ENCODE assay signal across 1 cellular context in the genomic region with DNA sequence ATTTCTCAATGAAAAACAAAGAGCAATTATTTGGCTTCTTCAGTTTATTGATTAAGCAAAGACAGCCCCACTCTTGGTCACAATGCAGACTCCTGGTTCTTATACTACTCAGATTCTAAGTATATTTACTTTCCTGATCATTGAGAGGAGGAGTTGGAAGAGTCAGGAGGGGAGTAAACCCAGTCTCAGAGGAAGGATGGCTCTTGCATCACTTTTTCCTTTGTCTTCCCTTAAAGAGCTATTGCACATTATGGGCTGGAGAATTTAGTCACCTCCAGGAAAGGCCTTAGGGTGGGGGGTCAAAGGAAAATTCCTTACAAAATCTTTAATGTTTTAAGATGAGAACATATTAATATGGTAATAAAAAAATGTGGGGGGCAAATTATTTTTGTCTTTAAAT.
TF ChIP-seq lines count a peak whose summit lies in the region.

No MANE protein-coding gene starts in this region.

TF ChIP-seq in WTC11, 78 proteins besides CTCF, POLR2A, EP300 and RAD21 (continued from another document):
- TF ChIP-seq GRHL2 (CRISPR knock-in tag; IDR thresholded peaks at IDR 0.05; ENCODE audit: insufficient replicate concordance, severe bottlenecking) (no peak), ATF1 (CRISPR knock-in tag; IDR thresholded peaks at IDR 0.05) (no peak), MYBL2 (CRISPR knock-in tag; IDR thresholded peaks at IDR 0.05) (no peak), ZNF317 (CRISPR knock-in tag; IDR thresholded peaks at IDR 0.05; ENCODE audit: borderline replicate concordance, low read depth) (no peak), FOXK1 (CRISPR knock-in tag; IDR thresholded peaks at IDR 0.05) (no peak), ZNF232 (CRISPR knock-in tag; IDR thresholded peaks at IDR 0.05) (no peak), GTF2I (CRISPR knock-in tag; conservative IDR thresholded peaks at IDR 0.05) (no peak), ATF2 (CRISPR knock-in tag; IDR thresholded peaks at IDR 0.05; ENCODE audit: borderline replicate concordance, low read depth) (no peak), ZNF219 (CRISPR knock-in tag; IDR thresholded peaks at IDR 0.05; ENCODE audit: borderline replicate concordance) (no peak), EMX1 (CRISPR knock-in tag; IDR thresholded peaks at IDR 0.05) (no peak)
- TF ChIP-seq, protein P1, sequence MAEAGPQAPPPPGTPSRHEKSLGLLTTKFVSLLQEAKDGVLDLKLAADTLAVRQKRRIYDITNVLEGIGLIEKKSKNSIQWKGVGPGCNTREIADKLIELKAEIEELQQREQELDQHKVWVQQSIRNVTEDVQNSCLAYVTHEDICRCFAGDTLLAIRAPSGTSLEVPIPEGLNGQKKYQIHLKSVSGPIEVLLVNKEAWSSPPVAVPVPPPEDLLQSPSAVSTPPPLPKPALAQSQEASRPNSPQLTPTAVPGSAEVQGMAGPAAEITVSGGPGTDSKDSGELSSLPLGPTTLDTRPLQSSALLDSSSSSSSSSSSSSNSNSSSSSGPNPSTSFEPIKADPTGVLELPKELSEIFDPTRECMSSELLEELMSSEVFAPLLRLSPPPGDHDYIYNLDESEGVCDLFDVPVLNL (CRISPR knock-in tag; IDR thresholded peaks at IDR 0.05; ENCODE audit: borderline replicate concordance, low read depth), result no peak
- TF ChIP-seq, protein P2, sequence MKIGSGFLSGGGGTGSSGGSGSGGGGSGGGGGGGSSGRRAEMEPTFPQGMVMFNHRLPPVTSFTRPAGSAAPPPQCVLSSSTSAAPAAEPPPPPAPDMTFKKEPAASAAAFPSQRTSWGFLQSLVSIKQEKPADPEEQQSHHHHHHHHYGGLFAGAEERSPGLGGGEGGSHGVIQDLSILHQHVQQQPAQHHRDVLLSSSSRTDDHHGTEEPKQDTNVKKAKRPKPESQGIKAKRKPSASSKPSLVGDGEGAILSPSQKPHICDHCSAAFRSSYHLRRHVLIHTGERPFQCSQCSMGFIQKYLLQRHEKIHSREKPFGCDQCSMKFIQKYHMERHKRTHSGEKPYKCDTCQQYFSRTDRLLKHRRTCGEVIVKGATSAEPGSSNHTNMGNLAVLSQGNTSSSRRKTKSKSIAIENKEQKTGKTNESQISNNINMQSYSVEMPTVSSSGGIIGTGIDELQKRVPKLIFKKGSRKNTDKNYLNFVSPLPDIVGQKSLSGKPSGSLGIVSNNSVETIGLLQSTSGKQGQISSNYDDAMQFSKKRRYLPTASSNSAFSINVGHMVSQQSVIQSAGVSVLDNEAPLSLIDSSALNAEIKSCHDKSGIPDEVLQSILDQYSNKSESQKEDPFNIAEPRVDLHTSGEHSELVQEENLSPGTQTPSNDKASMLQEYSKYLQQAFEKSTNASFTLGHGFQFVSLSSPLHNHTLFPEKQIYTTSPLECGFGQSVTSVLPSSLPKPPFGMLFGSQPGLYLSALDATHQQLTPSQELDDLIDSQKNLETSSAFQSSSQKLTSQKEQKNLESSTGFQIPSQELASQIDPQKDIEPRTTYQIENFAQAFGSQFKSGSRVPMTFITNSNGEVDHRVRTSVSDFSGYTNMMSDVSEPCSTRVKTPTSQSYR (CRISPR knock-in tag; IDR thresholded peaks at IDR 0.05), result no peak
